In genomic region chr12:7781274-7781673, GRCh38 we compare ENCODE assay signal across 1 cellular context.
TF ChIP-seq lines count a peak whose summit lies in the region.

No MANE protein-coding gene starts in this region.

TF ChIP-seq in K562, 482 proteins besides CTCF, POLR2A, EP300 and RAD21 (continued from another document):
- TF ChIP-seq ZNF518B (CRISPR knock-in tag; IDR thresholded peaks at IDR 0.05), result no peak
- TF ChIP-seq RHOXF2B (CRISPR knock-in tag; conservative IDR thresholded peaks at IDR 0.05), result no peak
- no peak for TF ChIP-seq ATF1 (CRISPR knock-in tag; IDR thresholded peaks at IDR 0.05)
- no peak for TF ChIP-seq ATF1 (tag; IDR thresholded peaks at IDR 0.05)
- TF ChIP-seq ZNF609 (CRISPR knock-in tag; IDR thresholded peaks at IDR 0.05; ENCODE audit: borderline replicate concordance), result no peak
- TF ChIP-seq CUX1 (CRISPR knock-in tag; IDR thresholded peaks at IDR 0.05), result peak; percentile 96
- TF ChIP-seq E2F6 (IDR thresholded peaks at IDR 0.05; ENCODE audit: borderline replicate concordance in 1 of 2, extremely low read depth in 1 of 2, insufficient read depth in 1 of 2, insufficient read length in 1 of 2, low read depth in 1 of 2, low read length in 1 of 2, poor library complexity in 1 of 2, severe bottlenecking in 1 of 2), result no peak
- TF ChIP-seq DACH1 (IDR thresholded peaks at IDR 0.05; ENCODE audit: partially characterized antibody), result peak; percentile 76
- TF ChIP-seq E2F4 (CRISPR knock-in tag; IDR thresholded peaks at IDR 0.05; ENCODE audit: low read depth), result no peak
- TF ChIP-seq PHF20 (IDR thresholded peaks at IDR 0.05; ENCODE audit: partially characterized antibody), result no peak
- TF ChIP-seq THRAP3 (IDR thresholded peaks at IDR 0.05; ENCODE audit: borderline replicate concordance), result no peak
